ENCODE assay signal across 8 cellular contexts in the genomic region with DNA sequence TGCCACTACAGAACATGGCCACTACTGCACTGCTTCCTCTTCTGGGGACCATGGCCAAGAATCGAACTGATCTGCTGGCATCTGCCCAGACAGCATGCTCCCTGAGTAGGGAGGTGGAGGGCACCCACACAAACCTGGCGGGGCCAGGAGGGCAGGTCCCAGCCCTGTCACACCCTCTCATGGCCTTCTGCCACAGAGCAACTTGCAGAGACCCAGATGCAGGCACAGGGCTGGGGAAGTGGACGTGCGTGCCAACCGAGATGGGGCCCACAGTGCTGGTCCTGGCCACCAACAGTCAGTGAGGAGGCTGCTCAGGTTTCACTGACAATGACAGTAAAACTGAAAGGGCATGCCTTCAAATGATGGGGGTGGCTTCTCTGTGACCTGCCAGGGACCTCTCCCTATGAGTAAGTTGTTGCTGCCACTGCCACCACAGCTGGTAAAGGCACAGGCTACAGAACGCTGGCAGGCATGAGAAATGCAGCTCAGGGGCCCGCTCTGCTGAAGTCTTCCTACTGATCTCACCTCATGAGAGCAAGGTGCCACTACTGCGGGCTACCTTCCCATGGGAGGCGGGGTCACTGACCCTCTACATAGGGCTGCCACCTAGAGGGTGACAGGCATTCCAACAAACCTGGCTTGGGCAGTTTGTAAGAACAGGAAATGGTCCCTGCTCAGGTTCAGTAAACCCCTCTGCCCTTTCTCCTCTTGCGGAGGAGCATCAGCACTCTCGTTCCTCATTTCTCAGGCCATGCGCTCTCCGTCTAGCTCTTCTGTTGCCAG. TPM values are rescaled to one million over a fixed set of nuclear protein-coding genes. Genes with fewer than 3 reads are reported as not detected.
DNase-seq lines count a peak whose midpoint lies in the region; ATAC-seq and TF ChIP-seq lines count a peak whose summit lies in the region.

No MANE protein-coding gene starts in this region.

- no peaks in the 10 kb centered on the region for H3K27me3 Mint-ChIP-seq in activated T-cell treated with anti-CD3 and anti-CD28 coated beads, Interleukin-2, amount 50 U/mL, for 24 hours
- H3K27me3 Mint-ChIP-seq in natural killer cell (ENCODE audit: low read depth in 2 of 2): no peaks in the 10 kb centered on the region

- intact Hi-C loops in heart right ventricle (cut with DNase I) (no loop called here), left ventricle myocardium superior (cut with micrococcal nuclease) (no loop called here), natural killer cell (cut with micrococcal nuclease) (no loop called here)

- no peak overlapping the region for H3K9ac ChIP-seq in smooth muscle cell (ENCODE audit: low read depth)

- no peak for ATAC-seq in heart right ventricle
- no peak for ATAC-seq in left ventricle myocardium superior
- peak; percentile 70 for ATAC-seq in HG03064 (IDR thresholded peaks at IDR 0.05; ENCODE audit: low read depth, unreplicated experiment)
- ATAC-seq in natural killer cell: peak in 2 of 3 donors; percentile 22 to 63

- H3K27ac ChIP-seq in heart right ventricle (peak overlapping the region; percentile 30 to 97 (median 92)), smooth muscle cell (ENCODE audit: low read depth) (no peak overlapping the region)

- no peak overlapping the region for H2AFZ ChIP-seq in smooth muscle cell (ENCODE audit: low read depth)

- no peaks in the 10 kb centered on the region for H4K20me1 ChIP-seq in smooth muscle cell (ENCODE audit: low read depth)

- no peaks in the 10 kb centered on the region for H3K79me2 ChIP-seq in smooth muscle cell (ENCODE audit: low read depth)

- peak overlapping the region; percentile 68 for H3K4me3 Mint-ChIP-seq in activated T-cell treated with anti-CD3 and anti-CD28 coated beads, Interleukin-2, amount 50 U/mL, for 24 hours
- no peak overlapping the region for H3K4me3 Mint-ChIP-seq in natural killer cell

- H3F3A ChIP-seq in smooth muscle cell (ENCODE audit: low read depth): peaks cover 15% of the 10 kb centered on the region

- H3K9me3 ChIP-seq in heart right ventricle (no peaks in the 10 kb centered on the region), smooth muscle cell (replicated peaks; ENCODE audit: low read depth) (no peaks in the 10 kb centered on the region)

- H3K4me1 Mint-ChIP-seq in activated T-cell treated with anti-CD3 and anti-CD28 coated beads, Interleukin-2, amount 50 U/mL, for 24 hours (ENCODE audit: low read depth): peaks cover 49% of the 10 kb centered on the region
- peaks cover 7 to 11% of the 10 kb centered on the region in 2 donors for H3K4me1 Mint-ChIP-seq in natural killer cell

- H3K27me3 ChIP-seq in heart right ventricle: no peaks in the 10 kb centered on the region
- no peaks in the 10 kb centered on the region for H3K27me3 ChIP-seq in smooth muscle cell (ENCODE audit: low read depth)

- TF ChIP-seq CTCF in heart right ventricle (IDR thresholded peaks at IDR 0.05) (no peak), natural killer cell (IDR thresholded peaks at IDR 0.05) (no peak), smooth muscle cell (IDR thresholded peaks at IDR 0.05; ENCODE audit: borderline replicate concordance, insufficient read depth, poor library complexity, severe bottlenecking) (no peak)

- 84 to 89% methylated on average over 13 of the region's 13 CpGs for WGBS in heart right ventricle, 2 donors
- 94% methylated on average over 13 of the region's 13 CpGs for WGBS in smooth muscle cell (ENCODE audit: low lambda C conversion rate)

- H3K9me3 Mint-ChIP-seq in activated T-cell treated with anti-CD3 and anti-CD28 coated beads, Interleukin-2, amount 50 U/mL, for 24 hours: no peaks in the 10 kb centered on the region
- H3K9me3 Mint-ChIP-seq in natural killer cell: no peaks in the 10 kb centered on the region

- H3K27ac Mint-ChIP-seq in activated T-cell treated with anti-CD3 and anti-CD28 coated beads, Interleukin-2, amount 50 U/mL, for 24 hours: peak overlapping the region; percentile 78
- no peak overlapping the region for H3K27ac Mint-ChIP-seq in natural killer cell

- no peak overlapping the region for H3K4me2 ChIP-seq in smooth muscle cell

- DNase-seq in heart right ventricle (no peak), left ventricle myocardium superior (no peak), natural killer cell (no peak), NCI-H2081 treated with DMSO at 0.1 percent for 48 hours (lab: John Stamatoyannopoulos, UW) (no peak), NCI-H2081 (lab: John Stamatoyannopoulos, UW) (no peak), smooth muscle cell (lab: John Stamatoyannopoulos, UW; ENCODE audit: unreplicated experiment) (no peak)
- DNase-seq in activated T-cell treated with anti-CD3 and anti-CD28 coated beads, Interleukin-2, amount 50 U/mL, for 24 hours: peak; percentile 75

- peaks cover 45 to 98% (median 87%) of the 10 kb centered on the region in 9 donors for H3K4me1 ChIP-seq in heart right ventricle
- peaks cover 8% of the 10 kb centered on the region for H3K4me1 ChIP-seq in smooth muscle cell (ENCODE audit: low read depth)

- H3K36me3 ChIP-seq in heart right ventricle: peaks cover 0 to 63% (median 3%) of the 10 kb centered on the region in 9 donors
- H3K36me3 ChIP-seq in smooth muscle cell (ENCODE audit: low read depth): no peaks in the 10 kb centered on the region

- H3K4me3 ChIP-seq in heart right ventricle: no peak overlapping the region
- no peak overlapping the region for H3K4me3 ChIP-seq in smooth muscle cell

- H3K36me3 Mint-ChIP-seq in activated T-cell treated with anti-CD3 and anti-CD28 coated beads, Interleukin-2, amount 50 U/mL, for 24 hours (ENCODE audit: low read depth): peaks cover 76% of the 10 kb centered on the region
- H3K36me3 Mint-ChIP-seq in natural killer cell: no peaks in the 10 kb centered on the region

RNA-seq across cellular contexts. Expression of a gene that starts 15.5 kb away (rescaled TPM):
- 10 to 100 TPM in 7 of 10 donors, 1 to 10 TPM in 3; 3.5 to 37.5 (median 12.1) TPM for total RNA-seq in heart right ventricle
- polyA plus RNA-seq in heart right ventricle: 10 to 100 TPM in 1 of 2 donors, 1 to 10 TPM in 1; 8.3 to 14.3 TPM
- total RNA-seq in left ventricle myocardium superior: 19.0 TPM
- total RNA-seq in natural killer cell: 10 to 100 TPM; 19.2 to 26.4 (median 20.7) TPM
- 2.6 and 2.9 TPM in 2 replicates for total RNA-seq in smooth muscle cell
- polyA plus RNA-seq in smooth muscle cell: 3.5 and 5.2 TPM in 2 replicates

RNA-seq across cellular contexts. Expression of a gene that starts 28.6 kb away (rescaled TPM):
- total RNA-seq in heart right ventricle (10 to 100 TPM; 15.3 to 25.4 (median 17.6) TPM), left ventricle myocardium superior (14.4 TPM), natural killer cell (10 to 100 TPM; 27.9 to 33.8 (median 28.5) TPM), smooth muscle cell (42.6 and 46.7 TPM in 2 replicates)
- polyA plus RNA-seq in heart right ventricle (10 to 100 TPM; 43.3 to 47.5 TPM), smooth muscle cell (47.6 and 59.5 TPM in 2 replicates)

RNA-seq across cellular contexts. Expression of a gene that starts 40.5 kb away (rescaled TPM):
- total RNA-seq in heart right ventricle (10 to 100 TPM; 22.8 to 40.0 (median 25.9) TPM), left ventricle myocardium superior (28.9 TPM), natural killer cell (10 to 100 TPM; 60.2 to 65.2 (median 63.2) TPM), smooth muscle cell (15.9 and 18.1 TPM in 2 replicates)
- polyA plus RNA-seq in heart right ventricle (10 to 100 TPM; 19.0 to 28.9 TPM), smooth muscle cell (33.6 and 46.6 TPM in 2 replicates)

RNA-seq across cellular contexts. Expression of a gene that starts 45.3 kb away (rescaled TPM):
- total RNA-seq in heart right ventricle: 1 to 10 TPM in 9 of 10 donors, under 1 TPM in 1; 0.81 to 6.3 (median 2.5) TPM
- polyA plus RNA-seq in heart right ventricle: 1 to 10 TPM; 3.0 to 3.1 TPM
- total RNA-seq in left ventricle myocardium superior: 1.9 TPM
- under 1 TPM in 2 of 3 donors, not detected in 1; 0.15 to 0.23 TPM for total RNA-seq in natural killer cell
- not detected in 2 replicates for total RNA-seq in smooth muscle cell
- not detected in 2 replicates for polyA plus RNA-seq in smooth muscle cell

Comparison
In these comparisons a context has a peak if more than half of its experiments do, and no peak if none do; other contexts are left out.
1. ATAC-seq: peak in HG03064 (single experiment) and natural killer cell (2 of 3); none in heart right ventricle (0 of 8) and left ventricle myocardium superior (single experiment).